11 cellular contexts compared by ENCODE assay signal in genomic region chr4:147829401-147830101, GRCh38.
A peak's percentile ranks its signal among the peaks of the same experiment; 100 is the strongest.
DNase-seq lines count a peak whose midpoint lies in the region; ATAC-seq and TF ChIP-seq lines count a peak whose summit lies in the region.
"Had no signal": no experiment of that assay in that cellular context is flagged by ENCODE, and none has a peak within 500 bp of the region (broad histone marks: within the 10 kb centered on the region; RNA-seq: fewer than 3 reads in every experiment).

No MANE protein-coding gene starts in this region.

- no peaks in the 10 kb centered on the region for H3K27me3 Mint-ChIP-seq in endodermal cell (ENCODE audit: insufficient read depth)

- TF ChIP-seq CTCF in Peyer's patch (IDR thresholded peaks at IDR 0.05) (no peak), endodermal cell (conservative IDR thresholded peaks at IDR 0.05) (no peak), lung (IDR thresholded peaks at IDR 0.05; ENCODE audit: control extremely low read depth, extremely low read depth) (no peak), testis (IDR thresholded peaks at IDR 0.05) (no peak)

- H3K9me3 ChIP-seq in Peyer's patch, result no peaks in the 10 kb centered on the region
- no peaks in the 10 kb centered on the region for H3K9me3 ChIP-seq in endodermal cell (ENCODE audit: control insufficient read depth, low read length)
- no peaks in the 10 kb centered on the region for H3K9me3 ChIP-seq in lung (ENCODE audit: control insufficient read depth in 2 of 2, insufficient read depth in 1 of 2, low read length in 1 of 2)
- no peaks in the 10 kb centered on the region for H3K9me3 ChIP-seq in testis

- no peak overlapping the region for H3K9ac ChIP-seq in endodermal cell (ENCODE audit: extremely low read depth, low read length, poor library complexity, severe bottlenecking)

- H3K4me3 ChIP-seq in Peyer's patch, result no peak overlapping the region
- H3K4me3 ChIP-seq in endodermal cell (ENCODE audit: low read length), result no peak overlapping the region
- H3K4me3 ChIP-seq in lung, result no peak overlapping the region
- H3K4me3 ChIP-seq in testis, result no peak overlapping the region

- H3K36me3 ChIP-seq in Peyer's patch (peaks cover 0 to 2% (median 0%) of the 10 kb centered on the region in 3 donors), endodermal cell (ENCODE audit: control insufficient read depth, insufficient read depth, low read length) (no peaks in the 10 kb centered on the region), lung (ENCODE audit: control insufficient read depth in 2 of 2, insufficient read depth in 2 of 2, low read length in 2 of 2) (no peaks in the 10 kb centered on the region), testis (ENCODE audit: low read depth, missing control alignments) (no peaks in the 10 kb centered on the region)

- H3K27ac Mint-ChIP-seq in endodermal cell, result peak overlapping the region; percentile 56

- WGBS in endodermal cell (ENCODE audit: insufficient coverage in 1 of 2, insufficient read length in 1 of 2), 2 experiments, result 82 to 83% methylated on average over 10 to 13 of the region's 13 CpGs
- 64 to 73% methylated on average over 13 of the region's 13 CpGs for WGBS in lung, 2 donors
- WGBS in testis, 2 donors, result 42 to 46% methylated on average over 11 to 13 of the region's 13 CpGs

- peak overlapping the region; percentile 34 to 83 (median 65) for H3K27ac ChIP-seq in Peyer's patch
- no peak overlapping the region for H3K27ac ChIP-seq in endodermal cell (ENCODE audit: low read depth, low read length)
- H3K27ac ChIP-seq in lung (ENCODE audit: low read depth in 1 of 2, low read length in 1 of 2), result peak overlapping the region; percentile 21 to 96
- H3K27ac ChIP-seq in testis, result peak overlapping the region; percentile 89 to 92

- no peaks in the 10 kb centered on the region for H3K9me3 Mint-ChIP-seq in endodermal cell

- peaks cover 12% of the 10 kb centered on the region for H3K36me3 Mint-ChIP-seq in endodermal cell (ENCODE audit: low read depth)

- no peak overlapping the region for H3K4me3 Mint-ChIP-seq in endodermal cell

- H3K27me3 ChIP-seq in Peyer's patch (no peaks in the 10 kb centered on the region), endodermal cell (ENCODE audit: control insufficient read depth, insufficient read depth, low read length, poor library complexity, severe bottlenecking) (no peaks in the 10 kb centered on the region), lung (ENCODE audit: control insufficient read depth, insufficient read depth) (no peaks in the 10 kb centered on the region), testis (no peaks in the 10 kb centered on the region)

- H3K4me1 Mint-ChIP-seq in endodermal cell, result no peaks in the 10 kb centered on the region

- ATAC-seq in lung (ENCODE audit: insufficient read depth, low FRiP score), result no peak

- intact Hi-C loops in testis (cut with DNase I; ENCODE audit: low total_unique reads), result no loop called here

- DNase-seq in Peyer's patch (peak in 1 of 3 donors; percentile 49), endodermal cell (no peak), lung (ENCODE audit: low spot score) (no peak), testis (peak; percentile 85), NCI-H82 (lab: John Stamatoyannopoulos, UW) (no peak), mesenteric fat pad (ENCODE audit: low spot score) (no peak), COLO668 (lab: John Stamatoyannopoulos, UW; ENCODE audit: unreplicated experiment) (no peak)
- no peak for DNase-seq in activated CD8-positive, alpha-beta memory T cell treated with anti-CD3 and anti-CD28 coated beads, Interleukin-2, amount 50 U/mL, for 48 hours
- DNase-seq: KG1, NCI-H69, T-helper 9 cell had no signal

- TF ChIP-seq POLR2A in Peyer's patch (IDR thresholded peaks at IDR 0.05), result no peak
- TF ChIP-seq POLR2A in testis (IDR thresholded peaks at IDR 0.05), result no peak

- peaks cover 0 to 19% (median 3%) of the 10 kb centered on the region in 4 donors for H3K4me1 ChIP-seq in Peyer's patch
- H3K4me1 ChIP-seq in endodermal cell (ENCODE audit: control insufficient read depth, insufficient read depth, low read length), result no peaks in the 10 kb centered on the region
- peaks cover 14 to 34% of the 10 kb centered on the region in 2 donors for H3K4me1 ChIP-seq in lung (ENCODE audit: control insufficient read depth in 2 of 2, insufficient read depth in 2 of 2, low read length in 2 of 2)
- peaks cover 50% of the 10 kb centered on the region for H3K4me1 ChIP-seq in testis
